In genomic region chr3:195238626-195239118, GRCh38 we compare ENCODE assay signal across 9 cellular contexts. TPM values are rescaled to one million over a fixed set of nuclear protein-coding genes. Genes with fewer than 3 reads are reported as not detected.
DNase-seq lines count a peak whose midpoint lies in the region; ATAC-seq, FAIRE-seq and TF ChIP-seq lines count a peak whose summit lies in the region.
"Had no signal": no experiment of that assay in that cellular context is flagged by ENCODE, and none has a peak within 500 bp of the region (broad histone marks: within the 10 kb centered on the region; RNA-seq: fewer than 3 reads in every experiment).

No MANE protein-coding gene starts in this region.

- peak overlapping the region; percentile 39 for H3K27ac Mint-ChIP-seq in stimulated activated naive CD8-positive, alpha-beta T cell treated with anti-CD3 and anti-CD28 coated beads, Interleukin-15, Interleukin-2, amounts not matched to agents 100 ng/mL and 50 ng/mL, for 24 hours
- peak overlapping the region; percentile 93 to 95 (median 94) for H3K27ac Mint-ChIP-seq in nephron
- H3K27ac Mint-ChIP-seq: memory B cell had no signal

- TF ChIP-seq POLR2A in GM18505 (IDR thresholded peaks at IDR 0.05; ENCODE audit: borderline replicate concordance, extremely low read depth, insufficient read depth, insufficient read length) (no peak), GM12892 (IDR thresholded peaks at IDR 0.05; ENCODE audit: low read depth, low read length) (no peak)

- no peak overlapping the region for H3K4me3 Mint-ChIP-seq in stimulated activated naive CD8-positive, alpha-beta T cell treated with anti-CD3 and anti-CD28 coated beads, Interleukin-15, Interleukin-2, amounts not matched to agents 100 ng/mL and 50 ng/mL, for 24 hours
- H3K4me3 Mint-ChIP-seq in nephron, result no peak overlapping the region
- H3K4me3 Mint-ChIP-seq: memory B cell had no signal

- H3K4me3 ChIP-seq in fibroblast of pulmonary artery (replicated peaks; ENCODE audit: low read depth, low read length), result no peak overlapping the region

- no peak for TF ChIP-seq CTCF in fibroblast of pulmonary artery (IDR thresholded peaks at IDR 0.05; ENCODE audit: low read length, missing control alignments)
- no peak for TF ChIP-seq CTCF in nephron (IDR thresholded peaks at IDR 0.05; ENCODE audit: unreplicated experiment in 3 of 3)

- no peaks in the 10 kb centered on the region for H3K27me3 Mint-ChIP-seq in stimulated activated naive CD8-positive, alpha-beta T cell treated with anti-CD3 and anti-CD28 coated beads, Interleukin-15, Interleukin-2, amounts not matched to agents 100 ng/mL and 50 ng/mL, for 24 hours
- H3K27me3 Mint-ChIP-seq in nephron (ENCODE audit: low read depth), result no peaks in the 10 kb centered on the region
- H3K27me3 Mint-ChIP-seq: memory B cell had no signal

- H3K4me1 Mint-ChIP-seq in stimulated activated naive CD8-positive, alpha-beta T cell treated with anti-CD3 and anti-CD28 coated beads, Interleukin-15, Interleukin-2, amounts not matched to agents 100 ng/mL and 50 ng/mL, for 24 hours (ENCODE audit: low read depth), result peaks cover 3% of the 10 kb centered on the region
- H3K4me1 Mint-ChIP-seq in nephron, result peaks cover 39% of the 10 kb centered on the region
- H3K4me1 Mint-ChIP-seq: memory B cell had no signal

- FAIRE-seq in GM12892 (lab: Jason Lieb, UNC), result no peak

- peaks cover 10% of the 10 kb centered on the region for H3K9me3 Mint-ChIP-seq in stimulated activated naive CD8-positive, alpha-beta T cell treated with anti-CD3 and anti-CD28 coated beads, Interleukin-15, Interleukin-2, amounts not matched to agents 100 ng/mL and 50 ng/mL, for 24 hours
- H3K9me3 Mint-ChIP-seq in nephron, result peaks cover 10% of the 10 kb centered on the region

- no peak for DNase-seq in stimulated activated naive CD8-positive, alpha-beta T cell treated with anti-CD3 and anti-CD28 coated beads, Interleukin-15, Interleukin-2, amounts not matched to agents 100 U/mL and 50 U/mL, for 24 hours
- DNase-seq in fibroblast of pulmonary artery (ENCODE audit: low read depth), result peak; percentile 67
- no peak for DNase-seq in GM12892 (ENCODE audit: insufficient read length)
- DNase-seq in AML-193 (lab: John Stamatoyannopoulos, UW), result no peak

- peaks cover 25% of the 10 kb centered on the region for H3K36me3 Mint-ChIP-seq in stimulated activated naive CD8-positive, alpha-beta T cell treated with anti-CD3 and anti-CD28 coated beads, Interleukin-15, Interleukin-2, amounts not matched to agents 100 ng/mL and 50 ng/mL, for 24 hours (ENCODE audit: low read depth)
- peaks cover 22% of the 10 kb centered on the region for H3K36me3 Mint-ChIP-seq in nephron (ENCODE audit: low read depth)

- ATAC-seq in stimulated activated naive CD8-positive, alpha-beta T cell treated with anti-CD3 and anti-CD28 coated beads, Interleukin-15, Interleukin-2, amounts not matched to agents 100 U/mL and 50 U/mL, for 24 hours, result no peak
- ATAC-seq in GM18505 (IDR thresholded peaks at IDR 0.05; ENCODE audit: unreplicated experiment) (no peak), GM21619 (IDR thresholded peaks at IDR 0.05; ENCODE audit: unreplicated experiment) (no peak)

RNA-seq across cellular contexts. Expression of gene XXYLT1, which starts 32.3 kb away (rescaled TPM):
- polyA plus RNA-seq in GM12892 (2012; ENCODE audit: missing spikeins), result 4.8 TPM
